In genomic region chr11:63840356-63841060, GRCh38 we compare ENCODE assay signal across 7 cellular contexts. TPM values are rescaled to one million over a fixed set of nuclear protein-coding genes. Genes with fewer than 3 reads are reported as not detected.
DNase-seq lines count a peak whose midpoint lies in the region; ATAC-seq and TF ChIP-seq lines count a peak whose summit lies in the region.

No MANE protein-coding gene starts in this region.

- DNase-seq in HFF-Myc (ENCODE audit: extremely low read depth, low read depth) = no peak
- no peak for DNase-seq in hepatocyte (ENCODE audit: low spot score)
- no peak for DNase-seq in stimulated activated effector memory CD8-positive, alpha-beta T cell treated with anti-CD3 and anti-CD28 coated beads, Interleukin-12 subunit alpha, Interleukin-12 subunit beta, amount 100 ng/mL, for 72 hours (ENCODE audit: low spot score in 2 of 2)
- DNase-seq in hypothalamus (lab: John Stamatoyannopoulos, UW) = no peak
- DNase-seq in NCI-H1930 (lab: John Stamatoyannopoulos, UW) = no peak

- H3K4me3 ChIP-seq in HFF-Myc (replicated peaks; ENCODE audit: low read depth, low read length) = peak overlapping the region; percentile 71
- peak overlapping the region; percentile 74 for H3K4me3 ChIP-seq in WI38 (ENCODE audit: low read depth, low read length)
- peak overlapping the region; percentile 87 for H3K4me3 ChIP-seq in hepatocyte

- no peaks in the 10 kb centered on the region for H3K36me3 ChIP-seq in hepatocyte (replicated peaks; ENCODE audit: insufficient read depth, low read depth)

- H3K27me3 ChIP-seq in hepatocyte = no peaks in the 10 kb centered on the region

- ATAC-seq in stimulated activated effector memory CD8-positive, alpha-beta T cell treated with anti-CD3 and anti-CD28 coated beads, Interleukin-12 subunit alpha, Interleukin-12 subunit beta, amount 100 ng/mL, for 72 hours = no peak
- no peak for ATAC-seq in GM21390 (IDR thresholded peaks at IDR 0.05; ENCODE audit: unreplicated experiment)

- peaks cover 54% of the 10 kb centered on the region for H4K20me1 ChIP-seq in hepatocyte (ENCODE audit: insufficient read depth, poor library complexity, severe bottlenecking)

- no peak overlapping the region for H2AFZ ChIP-seq in hepatocyte

- H3K4me1 Mint-ChIP-seq in stimulated activated effector memory CD8-positive, alpha-beta T cell treated with anti-CD3 and anti-CD28 coated beads, Interleukin-12 subunit alpha, Interleukin-12 subunit beta, amount 100 ng/mL, for 72 hours = peaks cover 62% of the 10 kb centered on the region

- H3K4me3 Mint-ChIP-seq in stimulated activated effector memory CD8-positive, alpha-beta T cell treated with anti-CD3 and anti-CD28 coated beads, Interleukin-12 subunit alpha, Interleukin-12 subunit beta, amount 100 ng/mL, for 72 hours = peak overlapping the region; percentile 97

- H3K79me2 ChIP-seq in hepatocyte = peaks cover 62% of the 10 kb centered on the region

- H3K9me3 Mint-ChIP-seq in stimulated activated effector memory CD8-positive, alpha-beta T cell treated with anti-CD3 and anti-CD28 coated beads, Interleukin-12 subunit alpha, Interleukin-12 subunit beta, amount 100 ng/mL, for 72 hours = no peaks in the 10 kb centered on the region

- H3K9me2 ChIP-seq in hepatocyte (replicated peaks; ENCODE audit: insufficient read depth) = no peaks in the 10 kb centered on the region

- no peaks in the 10 kb centered on the region for H3K9me3 ChIP-seq in hepatocyte (ENCODE audit: low read depth)

- peak overlapping the region; percentile 95 for H3K4me2 ChIP-seq in hepatocyte

- TF ChIP-seq CTCF in HFF-Myc (IDR thresholded peaks at IDR 0.05; ENCODE audit: low read depth, low read length, missing control alignments) (no peak), WI38 (IDR thresholded peaks at IDR 0.05; ENCODE audit: low read depth, low read length) (no peak), hepatocyte (IDR thresholded peaks at IDR 0.05; ENCODE audit: poor library complexity) (no peak)

- WGBS in hepatocyte (ENCODE audit: low lambda C conversion rate, missing lambda C conversion rate) = 10% methylated on average over 13 of the region's 13 CpGs

- H3K27ac Mint-ChIP-seq in stimulated activated effector memory CD8-positive, alpha-beta T cell treated with anti-CD3 and anti-CD28 coated beads, Interleukin-12 subunit alpha, Interleukin-12 subunit beta, amount 100 ng/mL, for 72 hours = peak overlapping the region; percentile 98

- peaks cover 34% of the 10 kb centered on the region for H3K36me3 Mint-ChIP-seq in stimulated activated effector memory CD8-positive, alpha-beta T cell treated with anti-CD3 and anti-CD28 coated beads, Interleukin-12 subunit alpha, Interleukin-12 subunit beta, amount 100 ng/mL, for 72 hours

- H3K27ac ChIP-seq in hepatocyte = peak overlapping the region; percentile 2

- H3K4me1 ChIP-seq in hepatocyte (ENCODE audit: insufficient read depth) = peaks cover 35% of the 10 kb centered on the region

RNA-seq across cellular contexts. Expression of gene MARK2, which starts 1.6 kb away (rescaled TPM):
- total RNA-seq in hepatocyte = 22.4 and 24.1 TPM in 2 replicates
- polyA plus RNA-seq in hepatocyte = 40.8 and 48.2 TPM in 2 replicates

RNA-seq across cellular contexts. Expression of gene SPINDOC, which starts 27.3 kb away (rescaled TPM):
- 24.0 and 25.2 TPM in 2 replicates for total RNA-seq in hepatocyte
- 5.4 and 9.9 TPM in 2 replicates for polyA plus RNA-seq in hepatocyte
